ENCODE assay signal across 23 cellular contexts in genomic region chr7:90821961-90822620, GRCh38.
"Had no signal": no experiment of that assay in that cellular context is flagged by ENCODE, and none has a peak within 500 bp of the region (broad histone marks: within the 10 kb centered on the region; RNA-seq: fewer than 3 reads in every experiment).

No MANE protein-coding gene starts in this region.

- H3K4me3 ChIP-seq: breast epithelium, Peyer's patch had no signal

- H3K9me3 Mint-ChIP-seq: T-helper 1 cell treated with Interleukin-12 subunit alpha and Interleukin-12 subunit beta and Interleukin-4 antibody, amounts not matched to agents 30 μg/mL and 1 μg/mL, for 36 hours had no signal

- H3K27me3 ChIP-seq: breast epithelium, Peyer's patch had no signal

- H3K4me1 ChIP-seq: breast epithelium, Peyer's patch had no signal

- H3K27ac ChIP-seq: Peyer's patch, RWPE1 had no signal

- H3K9me3 ChIP-seq: breast epithelium, Peyer's patch had no signal

- H3K27ac Mint-ChIP-seq: activated B cell treated with CpG ODN at 0.5 μM for 24 hours; activated CD4-positive, alpha-beta T cell treated with anti-CD3 and anti-CD28 coated beads, Interleukin-2, amount 10 ng/mL, durations not matched to agents 24 days and 14 days; activated CD8-positive, alpha-beta memory T cell treated with anti-CD3 and anti-CD28 coated beads, Interleukin-2, amount 10 ng/mL, durations not matched to agents 7 days and 5 days; activated naive CD4-positive, alpha-beta T cell treated with anti-CD3 and anti-CD28 coated beads, Interleukin-2, amount 50 U/mL, for 24 hours; activated T-cell treated with anti-CD3 and anti-CD28 coated beads, Interleukin-2, amount 50 U/mL, for 24 hours; activated T-helper 1 cell treated with anti-CD3 and anti-CD28 coated beads, Interleukin-12 subunit alpha, Interleukin-12 subunit beta, Interleukin-2, Interleukin-4 antibody, amounts not matched to agents 30 ng/mL and 10 ng/mL and 1 ng/mL, durations not matched to agents 14 hours and 24 hours and 36 hours; T-helper 1 cell treated with Interleukin-12 subunit alpha and Interleukin-12 subunit beta and Interleukin-4 antibody, amounts not matched to agents 30 μg/mL and 1 μg/mL, for 36 hours had no signal

- H3K4me3 Mint-ChIP-seq: activated B cell treated with CpG ODN at 0.5 μM for 24 hours; activated CD4-positive, alpha-beta T cell treated with anti-CD3 and anti-CD28 coated beads, Interleukin-2, amount 10 ng/mL, durations not matched to agents 24 days and 14 days; activated CD8-positive, alpha-beta memory T cell treated with anti-CD3 and anti-CD28 coated beads, Interleukin-2, amount 10 ng/mL, durations not matched to agents 7 days and 5 days; activated naive CD4-positive, alpha-beta T cell treated with anti-CD3 and anti-CD28 coated beads, Interleukin-2, amount 50 U/mL, for 24 hours; activated T-cell treated with anti-CD3 and anti-CD28 coated beads, Interleukin-2, amount 50 U/mL, for 24 hours; activated T-helper 1 cell treated with anti-CD3 and anti-CD28 coated beads, Interleukin-12 subunit alpha, Interleukin-12 subunit beta, Interleukin-2, Interleukin-4 antibody, amounts not matched to agents 30 ng/mL and 10 ng/mL and 1 ng/mL, durations not matched to agents 14 hours and 24 hours and 36 hours; T-helper 1 cell treated with Interleukin-12 subunit alpha and Interleukin-12 subunit beta and Interleukin-4 antibody, amounts not matched to agents 30 μg/mL and 1 μg/mL, for 36 hours had no signal

- H3K4me1 Mint-ChIP-seq: activated CD4-positive, alpha-beta T cell treated with anti-CD3 and anti-CD28 coated beads, Interleukin-2, amount 10 ng/mL, durations not matched to agents 24 days and 14 days; activated CD8-positive, alpha-beta memory T cell treated with anti-CD3 and anti-CD28 coated beads, Interleukin-2, amount 10 ng/mL, durations not matched to agents 7 days and 5 days; activated naive CD4-positive, alpha-beta T cell treated with anti-CD3 and anti-CD28 coated beads, Interleukin-2, amount 50 U/mL, for 24 hours had no signal

- H3K27me3 Mint-ChIP-seq: activated B cell treated with CpG ODN at 0.5 μM for 24 hours; activated CD4-positive, alpha-beta T cell treated with anti-CD3 and anti-CD28 coated beads, Interleukin-2, amount 10 ng/mL, durations not matched to agents 24 days and 14 days; activated CD8-positive, alpha-beta memory T cell treated with anti-CD3 and anti-CD28 coated beads, Interleukin-2, amount 10 ng/mL, durations not matched to agents 7 days and 5 days; activated naive CD4-positive, alpha-beta T cell treated with anti-CD3 and anti-CD28 coated beads, Interleukin-2, amount 50 U/mL, for 24 hours; activated T-cell treated with anti-CD3 and anti-CD28 coated beads, Interleukin-2, amount 50 U/mL, for 24 hours had no signal

- DNase-seq: activated B cell treated with CpG ODN at 0.5 μM for 24 hours; activated CD4-positive, alpha-beta T cell treated with anti-CD3 and anti-CD28 coated beads for 1 hour; activated CD4-positive, alpha-beta T cell treated with anti-CD3 and anti-CD28 coated beads, Interleukin-2, amount 10 ng/mL, durations not matched to agents 24 days and 14 days; activated CD4-positive, alpha-beta T cell treated with anti-CD3 and anti-CD28 coated beads, Interleukin-2, amount 50 U/mL, for 48 hours; activated CD8-positive, alpha-beta memory T cell treated with anti-CD3 and anti-CD28 coated beads, Interleukin-2, amount 10 ng/mL, durations not matched to agents 7 days and 5 days; activated effector memory CD4-positive, alpha-beta T cell treated with Interleukin-2 at 50 U/mL for 16 hours; activated naive CD4-positive, alpha-beta T cell; activated T-cell treated with anti-CD3 and anti-CD28 coated beads, Interleukin-2, amount 50 U/mL, for 24 hours; aorta; NCI-H1105 treated with DMSO at 0.1 percent for 48 hours; NCI-H1436 treated with DMSO at 0.1 percent for 48 hours; NCI-H187; NCI-H2081; NCI-H510A treated with DMSO at 0.1 percent for 48 hours; NCI-H69; NK-92 treated with Interleukin-12 subunit alpha and Interleukin-12 subunit beta, amount 100 ng/mL, for 24 hours; Peyer's patch; SHP77 treated with DMSO at 0.1 percent for 48 hours had no signal

- H3K36me3 Mint-ChIP-seq: activated CD8-positive, alpha-beta memory T cell treated with anti-CD3 and anti-CD28 coated beads, Interleukin-2, amount 10 ng/mL, durations not matched to agents 7 days and 5 days; activated naive CD4-positive, alpha-beta T cell treated with anti-CD3 and anti-CD28 coated beads, Interleukin-2, amount 50 U/mL, for 24 hours had no signal

- ATAC-seq: activated CD8-positive, alpha-beta memory T cell treated with anti-CD3 and anti-CD28 coated beads, Interleukin-2, amount 10 ng/mL, durations not matched to agents 7 days and 5 days had no signal
